Comparison of ENCODE assay signal across 10 cellular contexts in genomic region chr10:19154375-19154774, GRCh38.
"Had no signal": no experiment of that assay in that cellular context is flagged by ENCODE, and none has a peak within 500 bp of the region (broad histone marks: within the 10 kb centered on the region; RNA-seq: fewer than 3 reads in every experiment).

No MANE protein-coding gene starts in this region.

- H3K27ac Mint-ChIP-seq: HFFc6, IgD-negative memory B cell had no signal

- DNase-seq: GOT3, H7, HFFc6, KBM-7 had no signal

- H3K4me1 Mint-ChIP-seq: IgD-negative memory B cell had no signal

- H3K36me3 ChIP-seq: HAP-1 had no signal

- ATAC-seq: HCT116, HepG2 had no signal

- H3K27ac ChIP-seq: HL-60, KMS-11 had no signal

- H3K36me3 Mint-ChIP-seq: IgD-negative memory B cell had no signal

- H3K27me3 Mint-ChIP-seq: IgD-negative memory B cell had no signal

- H3K4me3 ChIP-seq: HAP-1 had no signal

- H3K4me2 ChIP-seq: KMS-11 had no signal

- H3K4me3 Mint-ChIP-seq: HFFc6, IgD-negative memory B cell had no signal

- H3K4me1 ChIP-seq: HAP-1 had no signal
